In the genomic region with DNA sequence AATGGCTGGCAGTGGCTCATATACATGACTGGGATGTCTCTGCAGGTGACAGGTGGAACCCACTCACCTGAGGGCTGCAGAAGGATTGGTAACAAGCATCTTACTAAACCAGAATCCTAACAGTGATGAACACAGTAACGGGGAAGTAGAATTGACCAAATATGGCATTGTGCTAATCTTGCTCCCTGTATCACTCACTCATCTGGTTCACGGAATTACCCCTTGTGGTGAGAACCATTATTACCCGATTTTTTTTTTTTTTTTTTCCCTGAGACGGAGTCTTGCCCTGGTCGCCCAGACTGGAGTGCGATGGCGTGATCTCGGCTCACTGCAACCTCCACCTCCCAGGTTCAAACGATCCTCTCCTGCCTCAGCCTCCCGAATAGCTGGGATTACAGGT, we compare ENCODE assay signal across 2 cellular contexts.
A peak's percentile ranks its signal among the peaks of the same experiment; 100 is the strongest.
TF ChIP-seq lines count a peak whose summit lies in the region.

No MANE protein-coding gene starts in this region.

TF ChIP-seq in GM12878, 131 proteins besides CTCF, POLR2A, EP300 and RAD21 (continued from another document):
- TF ChIP-seq, protein P1, sequence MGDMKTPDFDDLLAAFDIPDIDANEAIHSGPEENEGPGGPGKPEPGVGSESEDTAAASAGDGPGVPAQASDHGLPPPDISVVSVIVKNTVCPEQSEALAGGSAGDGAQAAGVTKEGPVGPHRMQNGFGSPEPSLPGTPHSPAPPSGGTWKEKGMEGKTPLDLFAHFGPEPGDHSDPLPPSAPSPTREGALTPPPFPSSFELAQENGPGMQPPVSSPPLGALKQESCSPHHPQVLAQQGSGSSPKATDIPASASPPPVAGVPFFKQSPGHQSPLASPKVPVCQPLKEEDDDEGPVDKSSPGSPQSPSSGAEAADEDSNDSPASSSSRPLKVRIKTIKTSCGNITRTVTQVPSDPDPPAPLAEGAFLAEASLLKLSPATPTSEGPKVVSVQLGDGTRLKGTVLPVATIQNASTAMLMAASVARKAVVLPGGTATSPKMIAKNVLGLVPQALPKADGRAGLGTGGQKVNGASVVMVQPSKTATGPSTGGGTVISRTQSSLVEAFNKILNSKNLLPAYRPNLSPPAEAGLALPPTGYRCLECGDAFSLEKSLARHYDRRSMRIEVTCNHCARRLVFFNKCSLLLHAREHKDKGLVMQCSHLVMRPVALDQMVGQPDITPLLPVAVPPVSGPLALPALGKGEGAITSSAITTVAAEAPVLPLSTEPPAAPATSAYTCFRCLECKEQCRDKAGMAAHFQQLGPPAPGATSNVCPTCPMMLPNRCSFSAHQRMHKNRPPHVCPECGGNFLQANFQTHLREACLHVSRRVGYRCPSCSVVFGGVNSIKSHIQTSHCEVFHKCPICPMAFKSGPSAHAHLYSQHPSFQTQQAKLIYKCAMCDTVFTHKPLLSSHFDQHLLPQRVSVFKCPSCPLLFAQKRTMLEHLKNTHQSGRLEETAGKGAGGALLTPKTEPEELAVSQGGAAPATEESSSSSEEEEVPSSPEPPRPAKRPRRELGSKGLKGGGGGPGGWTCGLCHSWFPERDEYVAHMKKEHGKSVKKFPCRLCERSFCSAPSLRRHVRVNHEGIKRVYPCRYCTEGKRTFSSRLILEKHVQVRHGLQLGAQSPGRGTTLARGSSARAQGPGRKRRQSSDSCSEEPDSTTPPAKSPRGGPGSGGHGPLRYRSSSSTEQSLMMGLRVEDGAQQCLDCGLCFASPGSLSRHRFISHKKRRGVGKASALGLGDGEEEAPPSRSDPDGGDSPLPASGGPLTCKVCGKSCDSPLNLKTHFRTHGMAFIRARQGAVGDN (IDR thresholded peaks at IDR 0.05), result no peak
- peak; percentile 73 for TF ChIP-seq ZNF384 (IDR thresholded peaks at IDR 0.05; ENCODE audit: borderline replicate concordance, low read depth, low read length)

TF ChIP-seq in neural cell, 6 proteins besides CTCF, POLR2A, EP300 and RAD21 (continued from another document):
- TF ChIP-seq, protein P2, sequence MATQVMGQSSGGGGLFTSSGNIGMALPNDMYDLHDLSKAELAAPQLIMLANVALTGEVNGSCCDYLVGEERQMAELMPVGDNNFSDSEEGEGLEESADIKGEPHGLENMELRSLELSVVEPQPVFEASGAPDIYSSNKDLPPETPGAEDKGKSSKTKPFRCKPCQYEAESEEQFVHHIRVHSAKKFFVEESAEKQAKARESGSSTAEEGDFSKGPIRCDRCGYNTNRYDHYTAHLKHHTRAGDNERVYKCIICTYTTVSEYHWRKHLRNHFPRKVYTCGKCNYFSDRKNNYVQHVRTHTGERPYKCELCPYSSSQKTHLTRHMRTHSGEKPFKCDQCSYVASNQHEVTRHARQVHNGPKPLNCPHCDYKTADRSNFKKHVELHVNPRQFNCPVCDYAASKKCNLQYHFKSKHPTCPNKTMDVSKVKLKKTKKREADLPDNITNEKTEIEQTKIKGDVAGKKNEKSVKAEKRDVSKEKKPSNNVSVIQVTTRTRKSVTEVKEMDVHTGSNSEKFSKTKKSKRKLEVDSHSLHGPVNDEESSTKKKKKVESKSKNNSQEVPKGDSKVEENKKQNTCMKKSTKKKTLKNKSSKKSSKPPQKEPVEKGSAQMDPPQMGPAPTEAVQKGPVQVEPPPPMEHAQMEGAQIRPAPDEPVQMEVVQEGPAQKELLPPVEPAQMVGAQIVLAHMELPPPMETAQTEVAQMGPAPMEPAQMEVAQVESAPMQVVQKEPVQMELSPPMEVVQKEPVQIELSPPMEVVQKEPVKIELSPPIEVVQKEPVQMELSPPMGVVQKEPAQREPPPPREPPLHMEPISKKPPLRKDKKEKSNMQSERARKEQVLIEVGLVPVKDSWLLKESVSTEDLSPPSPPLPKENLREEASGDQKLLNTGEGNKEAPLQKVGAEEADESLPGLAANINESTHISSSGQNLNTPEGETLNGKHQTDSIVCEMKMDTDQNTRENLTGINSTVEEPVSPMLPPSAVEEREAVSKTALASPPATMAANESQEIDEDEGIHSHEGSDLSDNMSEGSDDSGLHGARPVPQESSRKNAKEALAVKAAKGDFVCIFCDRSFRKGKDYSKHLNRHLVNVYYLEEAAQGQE (IDR thresholded peaks at IDR 0.05; ENCODE audit: borderline replicate concordance), result no peak
- TF ChIP-seq POLR2AphosphoS5 (IDR thresholded peaks at IDR 0.05), result no peak
- TF ChIP-seq TAF1 (IDR thresholded peaks at IDR 0.05; ENCODE audit: low read depth), result no peak
